In the genomic region with DNA sequence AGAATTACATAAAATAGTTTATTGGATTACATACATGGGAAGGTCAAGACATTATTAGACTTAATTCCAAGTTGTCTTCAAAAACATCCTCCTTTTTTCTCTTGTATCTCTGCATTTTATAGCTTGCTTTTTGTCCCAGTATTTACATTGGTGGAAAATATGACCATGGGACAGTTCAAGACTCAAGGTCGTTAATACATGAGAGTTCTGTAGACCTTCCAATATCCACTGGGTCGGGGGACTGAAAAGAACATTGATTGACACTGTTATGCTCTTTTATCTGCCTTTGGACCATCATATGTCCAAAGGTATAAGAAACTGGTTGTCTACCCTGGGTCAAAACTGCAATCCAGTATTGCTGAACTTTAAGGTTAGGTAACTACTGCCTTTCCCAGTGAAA, we compare ENCODE assay signal across 8 cellular contexts. TPM values are rescaled to one million over a fixed set of nuclear protein-coding genes. Genes with fewer than 3 reads are reported as not detected.
"Had no signal": no experiment of that assay in that cellular context is flagged by ENCODE, and none has a peak within 500 bp of the region (broad histone marks: within the 10 kb centered on the region; RNA-seq: fewer than 3 reads in every experiment).

No MANE protein-coding gene starts in this region.

- ATAC-seq: GM23338 had no signal

- H3K4me2 ChIP-seq: GM23338 had no signal

- H2AFZ ChIP-seq: GM23338 had no signal

- H3K4me3 ChIP-seq: GM23338, K562 had no signal

- DNase-seq: H9, HCEC 1CT had no signal

- FAIRE-seq: H1, H54, K562 had no signal

RNA-seq across cellular contexts. Expression of gene AKR1C4, which starts 36.7 kb away (rescaled TPM):
- total RNA-seq: GM23338, H1, H9, HT1080, IMR-90 had no signal
- polyA plus RNA-seq: GM23338, H1, IMR-90, K562 had no signal

RNA-seq across cellular contexts. Expression of gene AKR1C8, which starts 48.4 kb away (rescaled TPM):
- total RNA-seq: GM23338, H1, H9, HT1080, IMR-90 had no signal
- polyA plus RNA-seq: GM23338, H1, IMR-90 had no signal
